In the genomic region with DNA sequence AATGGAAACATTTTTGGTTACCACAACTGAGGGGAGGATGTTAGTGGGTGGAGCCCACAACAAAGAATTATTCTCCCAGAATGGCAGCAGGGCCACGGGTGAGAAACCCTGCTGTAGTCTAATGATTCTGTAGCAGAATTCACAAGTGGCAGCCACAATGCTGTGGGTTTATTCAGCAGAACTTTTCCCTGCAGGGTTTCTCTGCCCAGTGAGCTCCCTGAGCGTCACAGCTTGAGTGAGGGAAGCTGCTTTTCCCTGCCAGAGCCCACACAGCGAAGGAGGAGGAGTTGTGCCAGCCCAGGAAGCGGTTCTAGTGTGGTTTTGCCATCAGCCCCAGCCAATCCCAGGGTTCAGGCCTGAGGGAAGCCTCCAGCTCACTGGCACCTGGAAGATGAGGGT, we compare ENCODE assay signal across 2 cellular contexts.
TF ChIP-seq lines count a peak whose summit lies in the region.

No MANE protein-coding gene starts in this region.

TF ChIP-seq in SK-N-SH treated with all-trans-retinoic acid at 6 μM for 48 hours, 23 proteins besides CTCF, POLR2A, EP300 and RAD21 (continued from another document):
- TF ChIP-seq ZC3H10 (CRISPR knock-in tag; IDR thresholded peaks at IDR 0.05) = no peak
- no peak for TF ChIP-seq ZFP30 (CRISPR knock-in tag; IDR thresholded peaks at IDR 0.05)
- no peak for TF ChIP-seq ISL1 (CRISPR knock-in tag; IDR thresholded peaks at IDR 0.05)
- TF ChIP-seq, protein P1, sequence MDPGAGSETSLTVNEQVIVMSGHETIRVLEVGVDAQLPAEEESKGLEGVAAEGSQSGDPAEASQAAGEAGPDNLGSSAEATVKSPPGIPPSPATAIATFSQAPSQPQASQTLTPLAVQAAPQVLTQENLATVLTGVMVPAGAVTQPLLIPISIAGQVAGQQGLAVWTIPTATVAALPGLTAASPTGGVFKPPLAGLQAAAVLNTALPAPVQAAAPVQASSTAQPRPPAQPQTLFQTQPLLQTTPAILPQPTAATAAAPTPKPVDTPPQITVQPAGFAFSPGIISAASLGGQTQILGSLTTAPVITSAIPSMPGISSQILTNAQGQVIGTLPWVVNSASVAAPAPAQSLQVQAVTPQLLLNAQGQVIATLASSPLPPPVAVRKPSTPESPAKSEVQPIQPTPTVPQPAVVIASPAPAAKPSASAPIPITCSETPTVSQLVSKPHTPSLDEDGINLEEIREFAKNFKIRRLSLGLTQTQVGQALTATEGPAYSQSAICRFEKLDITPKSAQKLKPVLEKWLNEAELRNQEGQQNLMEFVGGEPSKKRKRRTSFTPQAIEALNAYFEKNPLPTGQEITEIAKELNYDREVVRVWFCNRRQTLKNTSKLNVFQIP (CRISPR knock-in tag; IDR thresholded peaks at IDR 0.05; ENCODE audit: borderline replicate concordance, low read depth) = no peak
- no peak for TF ChIP-seq RARB (CRISPR knock-in tag; IDR thresholded peaks at IDR 0.05)
TF ChIP-seq in SK-N-SH treated with all-trans-retinoic acid at 6 μM for 48 hours: peak in this region for 0.

TF ChIP-seq in SK-N-SH, 30 proteins besides CTCF, POLR2A, EP300 and RAD21 (continued from another document):
- TF ChIP-seq, protein P2, sequence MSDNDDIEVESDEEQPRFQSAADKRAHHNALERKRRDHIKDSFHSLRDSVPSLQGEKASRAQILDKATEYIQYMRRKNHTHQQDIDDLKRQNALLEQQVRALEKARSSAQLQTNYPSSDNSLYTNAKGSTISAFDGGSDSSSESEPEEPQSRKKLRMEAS (IDR thresholded peaks at IDR 0.05; ENCODE audit: low read depth) = no peak
- TF ChIP-seq FOXJ3 (CRISPR knock-in tag; IDR thresholded peaks at IDR 0.05) (no peak), MEF2A (IDR thresholded peaks at IDR 0.05; ENCODE audit: borderline replicate concordance, low read depth) (no peak), CHD2 (IDR thresholded peaks at IDR 0.05; ENCODE audit: low read length, partially characterized antibody) (no peak), FOSL2 (IDR thresholded peaks at IDR 0.05; ENCODE audit: borderline replicate concordance, low read depth) (no peak), TEAD4 (IDR thresholded peaks at IDR 0.05; ENCODE audit: borderline replicate concordance, insufficient read depth) (no peak)
- TF ChIP-seq, protein P3, sequence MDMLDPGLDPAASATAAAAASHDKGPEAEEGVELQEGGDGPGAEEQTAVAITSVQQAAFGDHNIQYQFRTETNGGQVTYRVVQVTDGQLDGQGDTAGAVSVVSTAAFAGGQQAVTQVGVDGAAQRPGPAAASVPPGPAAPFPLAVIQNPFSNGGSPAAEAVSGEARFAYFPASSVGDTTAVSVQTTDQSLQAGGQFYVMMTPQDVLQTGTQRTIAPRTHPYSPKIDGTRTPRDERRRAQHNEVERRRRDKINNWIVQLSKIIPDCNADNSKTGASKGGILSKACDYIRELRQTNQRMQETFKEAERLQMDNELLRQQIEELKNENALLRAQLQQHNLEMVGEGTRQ (IDR thresholded peaks at IDR 0.05; ENCODE audit: borderline replicate concordance, low read depth, low read length) = no peak
